10 cellular contexts compared by ENCODE assay signal in genomic region chrX:70168238-70169188, GRCh38. TPM values are rescaled to one million over a fixed set of nuclear protein-coding genes. Genes with fewer than 3 reads are reported as not detected.
DNase-seq lines count a peak whose midpoint lies in the region; ATAC-seq and TF ChIP-seq lines count a peak whose summit lies in the region.
"Had no signal": no experiment of that assay in that cellular context is flagged by ENCODE, and none has a peak within 500 bp of the region (broad histone marks: within the 10 kb centered on the region; RNA-seq: fewer than 3 reads in every experiment).

No MANE protein-coding gene starts in this region.

- no peaks in the 10 kb centered on the region for H3K4me1 ChIP-seq in effector memory CD4-positive, alpha-beta T cell (ENCODE audit: control insufficient read depth, insufficient read depth, low read length, poor library complexity, severe bottlenecking)

- H3K27ac ChIP-seq in coronary artery: peak overlapping the region in 1 of 2 donors; percentile 32
- H3K27ac ChIP-seq in effector memory CD4-positive, alpha-beta T cell (ENCODE audit: insufficient read depth, low read length, poor library complexity, severe bottlenecking): no peak overlapping the region

- no peak for TF ChIP-seq CTCF in coronary artery (IDR thresholded peaks at IDR 0.05)

- H3K4me3 ChIP-seq in coronary artery: peak overlapping the region; percentile 44
- no peak overlapping the region for H3K4me3 ChIP-seq in effector memory CD4-positive, alpha-beta T cell (ENCODE audit: insufficient read depth, low read depth, low read length, poor library complexity, severe bottlenecking)

- ATAC-seq in HG03354 (IDR thresholded peaks at IDR 0.05; ENCODE audit: poor library complexity, severe bottlenecking, unreplicated experiment): no peak

- no peaks in the 10 kb centered on the region for H3K9me3 ChIP-seq in effector memory CD4-positive, alpha-beta T cell (ENCODE audit: control insufficient read depth, low read length)

- H3K36me3 ChIP-seq in effector memory CD4-positive, alpha-beta T cell (ENCODE audit: control insufficient read depth, insufficient read depth, low read length): no peaks in the 10 kb centered on the region

- DNase-seq in Ammon's horn (ENCODE audit: low spot score): peak; percentile 30
- DNase-seq in NCI-H146 (lab: John Stamatoyannopoulos, UW): peak; percentile 44
- no peak for DNase-seq in coronary artery (ENCODE audit: low spot score)
- peak; percentile 10 for DNase-seq in mucosa of gallbladder (ENCODE audit: low spot score)
- DNase-seq in activated T-cell treated with anti-CD3 and anti-CD28 coated beads, Interleukin-2, amount 50 U/mL, for 48 hours: no peak
- no peak for DNase-seq in NAMALWA (ENCODE audit: low spot score)
- DNase-seq in effector memory CD4-positive, alpha-beta T cell: no peak
- DNase-seq: NCI-H446 treated with DMSO at 0.1 percent for 48 hours had no signal

- H3K27me3 ChIP-seq in effector memory CD4-positive, alpha-beta T cell (replicated peaks; ENCODE audit: control insufficient read depth, insufficient read depth, low read length, poor library complexity, severe bottlenecking): no peaks in the 10 kb centered on the region

RNA-seq across cellular contexts. Expression of gene DGAT2L6, which starts 8.8 kb away (rescaled TPM):
- total RNA-seq in mucosa of gallbladder: not detected
- total RNA-seq: dermis microvascular lymphatic vessel endothelial cell had no signal

RNA-seq across cellular contexts. Expression of gene IGBP1, which starts 35.3 kb away (rescaled TPM):
- 61.9 TPM for total RNA-seq in mucosa of gallbladder

Comparison
In these comparisons a context has a peak if more than half of its experiments do, and no peak if none do; other contexts are left out.
1. DNase-seq: peak in Ammon's horn (single experiment), NCI-H146 (single experiment) and mucosa of gallbladder (single experiment); none in coronary artery (single experiment), activated T-cell treated with anti-CD3 and anti-CD28 coated beads, Interleukin-2, amount 50 U/mL, for 48 hours (0 of 2), NAMALWA (single experiment) and effector memory CD4-positive, alpha-beta T cell (0 of 3).